ENCODE assay signal across 8 cellular contexts in genomic region chr9:133782157-133783130, GRCh38. TPM values are rescaled to one million over a fixed set of nuclear protein-coding genes. Genes with fewer than 3 reads are reported as not detected.
DNase-seq lines count a peak whose midpoint lies in the region; ATAC-seq, FAIRE-seq and TF ChIP-seq lines count a peak whose summit lies in the region.

No MANE protein-coding gene starts in this region.

- H3K27ac ChIP-seq in CD4-positive, alpha-beta T cell (ENCODE audit: low read depth, low read length): no peak overlapping the region
- no peak overlapping the region for H3K27ac ChIP-seq in SJCRH30

- H3K9me3 ChIP-seq in CD4-positive, alpha-beta T cell (ENCODE audit: control insufficient read depth, low read length): no peaks in the 10 kb centered on the region
- no peaks in the 10 kb centered on the region for H3K9me3 ChIP-seq in SJCRH30 (replicated peaks)

- CTCF ChIA-PET in CD4-positive, alpha-beta T cell (lab: Charles Lee): interaction anchor here (0.5 to 2.5 kb wide), 6 partner anchors 9 to 594 kb away, joined by 3 to 20 read pairs (median 4); no protein-coding TSS in a partner anchor

- ATAC-seq in CD4-positive, alpha-beta T cell (ENCODE audit: poor library complexity): peak; percentile 66
- no peak for ATAC-seq in HG02610 (IDR thresholded peaks at IDR 0.05; ENCODE audit: unreplicated experiment)

- H3K9me3 Mint-ChIP-seq in CD4-positive, alpha-beta T cell: no peaks in the 10 kb centered on the region

- no peak overlapping the region for H3K4me3 ChIP-seq in SJCRH30

- H3K27me3 ChIP-seq in CD4-positive, alpha-beta T cell (ENCODE audit: control insufficient read depth, insufficient read depth, low read length): no peaks in the 10 kb centered on the region
- no peaks in the 10 kb centered on the region for H3K27me3 ChIP-seq in SJCRH30

- H3K4me3 Mint-ChIP-seq in CD4-positive, alpha-beta T cell: no peak overlapping the region

- no peaks in the 10 kb centered on the region for H3K36me3 Mint-ChIP-seq in CD4-positive, alpha-beta T cell (ENCODE audit: low read depth)

- DNase-seq in CD4-positive, alpha-beta T cell: peak; percentile 47 to 73 (median 58)
- DNase-seq in HPDE6-E6E7 (ENCODE audit: extremely low spot score) (peak; percentile 43), SJCRH30 (peak; percentile 76 to 85), glomerular endothelial cell (ENCODE audit: extremely low read depth, low read depth, low spot score) (peak; percentile 37), posterior vena cava (ENCODE audit: low spot score) (peak; percentile 89), urothelium cell line (ENCODE audit: low spot score) (peak; percentile 72)
- DNase-seq in activated naive CD4-positive, alpha-beta T cell treated with Interleukin-2 at 50 U/mL for 16 hours: peak; percentile 66

- peak; percentile 77 for TF ChIP-seq CTCF in CD4-positive, alpha-beta T cell (IDR thresholded peaks at IDR 0.05)

- POLR2A ChIA-PET in CD4-positive, alpha-beta T cell (lab: Charles Lee): interaction anchor here (2.7 kb wide), 1 partner anchor 211 kb away, joined by 12 read pairs; no protein-coding TSS in a partner anchor

- intact Hi-C loops in CD4-positive, alpha-beta T cell (cut with DNase I, micrococcal nuclease): loop anchor here (1.0 kb wide), 2 partner anchors 212 to 317 kb away; no protein-coding TSS in a partner anchor
- intact Hi-C loops in posterior vena cava (cut with DNase I): no loop called here

- H3K27me3 Mint-ChIP-seq in CD4-positive, alpha-beta T cell: no peaks in the 10 kb centered on the region

- H3K4me1 ChIP-seq in SJCRH30: no peaks in the 10 kb centered on the region

- peaks cover 26% of the 10 kb centered on the region for H3K36me3 ChIP-seq in SJCRH30

- no peak overlapping the region for H3K27ac Mint-ChIP-seq in CD4-positive, alpha-beta T cell

- H3K4me1 Mint-ChIP-seq in CD4-positive, alpha-beta T cell (ENCODE audit: low read depth): no peaks in the 10 kb centered on the region

- no peak for FAIRE-seq in urothelium cell line (lab: Jason Lieb, UNC)

RNA-seq across cellular contexts. Expression of gene SARDH, which starts 44.3 kb away (rescaled TPM):
- 10 to 100 TPM; 17.7 to 18.5 TPM for total RNA-seq in CD4-positive, alpha-beta T cell
- 15.7 and 18.5 TPM in 2 replicates for total RNA-seq in SJCRH30 (2014; rRNA removed; shearing (Covaris generic))
- total RNA-seq in glomerular endothelial cell: 1.3 and 3.4 TPM in 2 replicates
- total RNA-seq in posterior vena cava: 1 to 10 TPM in 1 of 2 donors, under 1 TPM in 1; 0.62 to 1.8 TPM

Comparison
In these comparisons a context has a peak if more than half of its experiments do, and no peak if none do; other contexts are left out.
1. DNase-seq: peak in every context shown above with its lines; median percentile 89 in posterior vena cava; 80 in SJCRH30; 72 in urothelium cell line; 66 in activated naive CD4-positive, alpha-beta T cell treated with Interleukin-2 at 50 U/mL for 16 hours; 58 in CD4-positive, alpha-beta T cell; 43 in HPDE6-E6E7; 37 in glomerular endothelial cell.
2. intact Hi-C loops: an anchor here in CD4-positive, alpha-beta T cell (1.0 kb wide); none called in posterior vena cava.